Comparison of ENCODE assay signal across 16 cellular contexts in the genomic region with DNA sequence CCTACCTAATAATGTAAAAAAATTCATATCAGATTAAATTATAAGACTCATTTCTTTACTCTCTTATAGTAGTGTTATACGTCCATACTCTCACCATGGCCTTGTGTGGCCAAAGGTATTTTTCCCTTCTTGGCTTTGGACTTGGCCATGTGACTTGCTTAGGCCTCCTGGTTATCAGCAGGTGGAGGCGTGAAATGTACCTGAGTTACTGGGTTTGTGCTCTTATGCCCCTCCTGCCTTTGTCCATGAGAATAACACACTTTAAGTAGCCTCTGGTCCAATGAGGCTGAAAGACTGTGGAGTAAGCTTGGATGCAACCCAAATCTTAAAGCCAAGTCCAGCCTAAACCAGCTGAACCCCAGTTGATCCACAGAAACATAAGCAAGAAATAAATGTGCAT.
"Had no signal": no experiment of that assay in that cellular context is flagged by ENCODE, and none has a peak within 500 bp of the region (broad histone marks: within the 10 kb centered on the region; RNA-seq: fewer than 3 reads in every experiment).

No MANE protein-coding gene starts in this region.

- H3K27me3 ChIP-seq: sigmoid colon, uterus had no signal

- H3K4me3 ChIP-seq: mucosa of descending colon, sigmoid colon, thoracic aorta, uterus had no signal

- ATAC-seq: effector memory CD8-positive, alpha-beta T cell; mucosa of descending colon; natural killer cell treated with Interleukin-12 subunit alpha and Interleukin-12 subunit beta and Interleukin-15 and Interleukin-18, amount 100 ng/mL, for 72 hours; stimulated activated naive CD8-positive, alpha-beta T cell treated with anti-CD3 and anti-CD28 coated beads, Interleukin-15, Interleukin-2, amounts not matched to agents 100 U/mL and 50 U/mL, for 24 hours; T-helper 17 cell had no signal

- H3K4me1 ChIP-seq: uterus had no signal

- DNase-seq: activated B cell treated with CpG ODN at 0.5 μM for 24 hours; activated CD4-positive, alpha-beta T cell treated with anti-CD3 and anti-CD28 coated beads, Interleukin-2, amount 10 ng/mL, durations not matched to agents 24 days and 14 days; activated naive CD4-positive, alpha-beta T cell treated with anti-CD3 and anti-CD28 coated beads, Interleukin-2, amount 10 ng/mL, durations not matched to agents 7 days and 5 days; central memory CD4-positive, alpha-beta T cell; effector memory CD8-positive, alpha-beta T cell; hippocampal formation; mucosa of descending colon; nucleus accumbens; sigmoid colon; stimulated activated CD4-positive, alpha-beta T cell treated with anti-CD3 and anti-CD28 coated beads, Interleukin-4, amount 100 ng/mL, for 1 hour; stimulated activated CD8-positive, alpha-beta memory T cell treated with anti-CD3 and anti-CD28 coated beads, Interleukin-4, amount 100 ng/mL, for 48 hours; stimulated activated naive CD8-positive, alpha-beta T cell treated with anti-CD3 and anti-CD28 coated beads, Interleukin-15, Interleukin-2, amounts not matched to agents 100 U/mL and 50 U/mL, for 24 hours; T-helper 17 cell; uterus had no signal

- H3K27ac ChIP-seq: sigmoid colon, thoracic aorta, uterus had no signal

- H3K36me3 ChIP-seq: sigmoid colon, thoracic aorta, uterus had no signal

- H3K9me3 ChIP-seq: mucosa of descending colon, sigmoid colon, thoracic aorta, uterus had no signal
